9 cellular contexts compared by ENCODE assay signal in genomic region chr2:24021122-24021998, GRCh38. TPM values are rescaled to one million over a fixed set of nuclear protein-coding genes. Genes with fewer than 3 reads are reported as not detected.
DNase-seq lines count a peak whose midpoint lies in the region; ATAC-seq and TF ChIP-seq lines count a peak whose summit lies in the region.
"Had no signal": no experiment of that assay in that cellular context is flagged by ENCODE, and none has a peak within 500 bp of the region (broad histone marks: within the 10 kb centered on the region; RNA-seq: fewer than 3 reads in every experiment).

No MANE protein-coding gene starts in this region.

- H3K9me3 ChIP-seq in BE2C (no peaks in the 10 kb centered on the region), H9 (ENCODE audit: control insufficient read depth, low read depth, low read length) (no peaks in the 10 kb centered on the region), left lung (no peaks in the 10 kb centered on the region)
- H3K9me3 ChIP-seq: SJSA1 had no signal

- no peak overlapping the region for H2BK5ac ChIP-seq in H9 (ENCODE audit: insufficient read length, low read length)

- H3K27me3 Mint-ChIP-seq in H9 (ENCODE audit: low read depth): no peaks in the 10 kb centered on the region
- no peaks in the 10 kb centered on the region for H3K27me3 Mint-ChIP-seq in activated CD4-positive, alpha-beta T cell treated with anti-CD3 and anti-CD28 coated beads, Interleukin-2, amount 10 ng/mL, durations not matched to agents 7 days and 5 days

- H3K56ac ChIP-seq in H9 (ENCODE audit: insufficient read length, low read depth, low read length): no peak overlapping the region

- H3K14ac ChIP-seq in H9 (ENCODE audit: insufficient read depth, low read length): no peak overlapping the region

- WGBS in H9 (ENCODE audit: extremely low coverage, insufficient read length, low lambda C conversion rate): no CpG with 5 or more reads among the region's 19 CpGs

- H3K9me3 Mint-ChIP-seq in H9: 0 out of 5 replicates have a peak, but pooled peaks cover 0 to 3% of the 10 kb centered on the region in 2 experiments
- H3K9me3 Mint-ChIP-seq in activated CD4-positive, alpha-beta T cell treated with anti-CD3 and anti-CD28 coated beads, Interleukin-2, amount 10 ng/mL, durations not matched to agents 7 days and 5 days: no peaks in the 10 kb centered on the region

- peaks cover 25% of the 10 kb centered on the region for H3K36me3 ChIP-seq in BE2C
- H3K36me3 ChIP-seq in left lung: peaks cover 0 to 33% of the 10 kb centered on the region in 2 donors

- no peaks in the 10 kb centered on the region for H3K27me3 ChIP-seq in BE2C
- no peaks in the 10 kb centered on the region for H3K27me3 ChIP-seq in H9 (ENCODE audit: insufficient read depth, low read length)
- no peaks in the 10 kb centered on the region for H3K27me3 ChIP-seq in left lung
- H3K27me3 ChIP-seq: SJSA1 had no signal

- H3K18ac ChIP-seq in H9 (ENCODE audit: insufficient read length, low read depth, low read length): no peak overlapping the region

- no peak overlapping the region for H3K23ac ChIP-seq in H9 (ENCODE audit: insufficient read length, low read depth, low read length)

- no peak overlapping the region for H2BK120ac ChIP-seq in H9 (ENCODE audit: low read depth, low read length, poor library complexity, severe bottlenecking)

- H2BK20ac ChIP-seq in H9 (ENCODE audit: low read depth, low read length, poor library complexity, severe bottlenecking): no peak overlapping the region

- no peaks in the 10 kb centered on the region for H3K79me1 ChIP-seq in H9 (ENCODE audit: insufficient read depth, low read depth, low read length, poor library complexity, severe bottlenecking)

- ATAC-seq in left lung: peak; percentile 47
- ATAC-seq in GM19467 (IDR thresholded peaks at IDR 0.05; ENCODE audit: unreplicated experiment): no peak
- no peak for ATAC-seq in GM19023 (IDR thresholded peaks at IDR 0.05; ENCODE audit: unreplicated experiment)
- no peak for ATAC-seq in HG02642 (IDR thresholded peaks at IDR 0.05; ENCODE audit: poor library complexity, unreplicated experiment)

- H3K9ac ChIP-seq in H9 (ENCODE audit: extremely low read depth, insufficient read length, low read length): no peak overlapping the region

- no peak overlapping the region for H4K5ac ChIP-seq in H9 (ENCODE audit: insufficient read length, low read depth, low read length)

- DNase-seq in BE2C (peak; percentile 60), H9 (peak; percentile 85), left lung (no peak), putamen (ENCODE audit: low spot score) (no peak)
- peak; percentile 21 for DNase-seq in activated CD4-positive, alpha-beta T cell treated with anti-CD3 and anti-CD28 coated beads, Interleukin-2, amount 10 ng/mL, durations not matched to agents 7 days and 5 days

- CTCF ChIA-PET in activated CD4-positive, alpha-beta T cell treated with anti-CD3 and anti-CD28 coated beads, Interleukin-2, amount 10 ng/mL, durations not matched to agents 7 days and 5 days (lab: Charles Lee): interaction anchor here (0.6 to 1.3 kb wide), 4 partner anchors 10 to 576 kb away, joined by 3 to 4 read pairs (median 4); partner anchors contain the start of gene ATAD2B

- H3K27ac Mint-ChIP-seq in H9: peak overlapping the region in 2 of 3 experiments; percentile 64 to 78; a peak in 5 of 7 replicates
- H3K27ac Mint-ChIP-seq in activated CD4-positive, alpha-beta T cell treated with anti-CD3 and anti-CD28 coated beads, Interleukin-2, amount 10 ng/mL, durations not matched to agents 7 days and 5 days: peak overlapping the region; percentile 9

- H3K4me2 ChIP-seq in H9 (ENCODE audit: insufficient read depth, insufficient read length, low read length): no peak overlapping the region

- TF ChIP-seq CTCF in BE2C (IDR thresholded peaks at IDR 0.05; ENCODE audit: low read depth, low read length): peak; percentile 63
- TF ChIP-seq CTCF in H9 (conservative IDR thresholded peaks at IDR 0.05): peak; percentile 81
- peak in 1 of 2 donors; percentile 23 for TF ChIP-seq CTCF in left lung (IDR thresholded peaks at IDR 0.05)

- H3K36me3 Mint-ChIP-seq in H9 (ENCODE audit: insufficient read depth in 1 of 3, low read depth in 3 of 3): peaks cover 27 to 33% (median 29%) of the 10 kb centered on the region in 3 experiments
- peaks cover 2% of the 10 kb centered on the region for H3K36me3 Mint-ChIP-seq in activated CD4-positive, alpha-beta T cell treated with anti-CD3 and anti-CD28 coated beads, Interleukin-2, amount 10 ng/mL, durations not matched to agents 7 days and 5 days (ENCODE audit: low read depth)

- no peak overlapping the region for H3K4me3 Mint-ChIP-seq in H9
- no peak overlapping the region for H3K4me3 Mint-ChIP-seq in activated CD4-positive, alpha-beta T cell treated with anti-CD3 and anti-CD28 coated beads, Interleukin-2, amount 10 ng/mL, durations not matched to agents 7 days and 5 days

- peaks cover 2% of the 10 kb centered on the region for H3K23me2 ChIP-seq in H9 (ENCODE audit: insufficient read length, low read depth, low read length, poor library complexity, severe bottlenecking)

- H4K20me1 ChIP-seq in H9 (ENCODE audit: control insufficient read depth, insufficient read depth, insufficient read length): no peaks in the 10 kb centered on the region

- no peak overlapping the region for H2BK15ac ChIP-seq in H9 (ENCODE audit: low read depth, low read length)

- H3T11ph ChIP-seq in H9 (ENCODE audit: low read length): no peak overlapping the region

- H2BK12ac ChIP-seq in H9 (ENCODE audit: insufficient read length, low read depth, low read length): no peak overlapping the region

- no peaks in the 10 kb centered on the region for H3K4me1 ChIP-seq in BE2C
- peaks cover 13% of the 10 kb centered on the region; the same call in 1 of the 2 replicates for H3K4me1 ChIP-seq in H9 (ENCODE audit: insufficient read depth, low read length)
- no peaks in the 10 kb centered on the region for H3K4me1 ChIP-seq in left lung

- H3K4ac ChIP-seq in H9 (ENCODE audit: low read depth, low read length): no peak overlapping the region

- H3K27ac ChIP-seq in H9 (ENCODE audit: insufficient read length, low read depth, low read length): no peak overlapping the region
- no peak overlapping the region for H3K27ac ChIP-seq in left lung
- H3K27ac ChIP-seq: SJSA1 had no signal

- no peak overlapping the region for H4K91ac ChIP-seq in H9 (ENCODE audit: insufficient read length, low read depth, low read length)

- H3K4me3 ChIP-seq in BE2C (ENCODE audit: low read depth, low read length): no peak overlapping the region
- H3K4me3 ChIP-seq in left lung: no peak overlapping the region
- H3K4me3 ChIP-seq: SJSA1 had no signal

- no peak overlapping the region for H2AFZ ChIP-seq in H9 (ENCODE audit: low read length)

- no peak overlapping the region for H2AK5ac ChIP-seq in H9 (ENCODE audit: insufficient read length, low read length)

- peaks cover 43 to 45% of the 10 kb centered on the region in 2 experiments for H3K4me1 Mint-ChIP-seq in H9
- H3K4me1 Mint-ChIP-seq in activated CD4-positive, alpha-beta T cell treated with anti-CD3 and anti-CD28 coated beads, Interleukin-2, amount 10 ng/mL, durations not matched to agents 7 days and 5 days: no peaks in the 10 kb centered on the region

- H4K8ac ChIP-seq in H9 (replicated peaks; ENCODE audit: insufficient read length, low read depth, low read length): no peak overlapping the region

- POLR2A ChIA-PET in activated CD4-positive, alpha-beta T cell treated with anti-CD3 and anti-CD28 coated beads, Interleukin-2, amount 10 ng/mL, durations not matched to agents 7 days and 5 days (lab: Charles Lee): no interaction called here

- no peaks in the 10 kb centered on the region; the same call in 1 of the 2 replicates for H3K79me2 ChIP-seq in H9 (ENCODE audit: insufficient read depth, low read length)

- intact Hi-C loops in left lung (cut with DNase I): no loop called here

RNA-seq across cellular contexts. Expression of gene MFSD2B, which starts 11.5 kb away (rescaled TPM):
- 4.2 TPM for polyA plus RNA-seq in BE2C (2012; ENCODE audit: insufficient read depth, insufficient read length, low read depth)
- 0.42 and 1.3 TPM in 2 replicates for total RNA-seq in H9 (2021)
- not detected for total RNA-seq in activated CD4-positive, alpha-beta T cell treated with anti-CD3 and anti-CD28 coated beads, Interleukin-2, amount 10 ng/mL, durations not matched to agents 7 days and 5 days
- total RNA-seq in left lung: under 1 TPM; 0.26 to 0.31 TPM
- total RNA-seq: SJSA1 had no signal

RNA-seq across cellular contexts. Expression of gene WDCP, which starts 25.8 kb away (rescaled TPM):
- 11.6 TPM for polyA plus RNA-seq in BE2C (2012; ENCODE audit: insufficient read depth, insufficient read length, low read depth)
- total RNA-seq in H9 (2021) (36.9 and 40.0 TPM in 2 replicates), left lung (10 to 100 TPM; 10.3 to 12.8 TPM)
- total RNA-seq in activated CD4-positive, alpha-beta T cell treated with anti-CD3 and anti-CD28 coated beads, Interleukin-2, amount 10 ng/mL, durations not matched to agents 7 days and 5 days: 10 to 100 TPM; 16.3 to 21.8 TPM

RNA-seq across cellular contexts. Expression of gene FKBP1B, which starts 28.2 kb away (rescaled TPM):
- polyA plus RNA-seq in BE2C (2012; ENCODE audit: insufficient read depth, insufficient read length, low read depth): 11.0 TPM
- 59.7 and 61.6 TPM in 2 replicates for total RNA-seq in H9 (2021)
- 1 to 10 TPM; 1.0 to 1.9 TPM for total RNA-seq in activated CD4-positive, alpha-beta T cell treated with anti-CD3 and anti-CD28 coated beads, Interleukin-2, amount 10 ng/mL, durations not matched to agents 7 days and 5 days
- 10 to 100 TPM in 1 of 2 donors, 1 to 10 TPM in 1; 9.6 to 18.7 TPM for total RNA-seq in left lung

RNA-seq across cellular contexts. Expression of gene SF3B6, which starts 54.8 kb away (rescaled TPM):
- 249 TPM for polyA plus RNA-seq in BE2C (2012; ENCODE audit: insufficient read depth, insufficient read length, low read depth)
- total RNA-seq in H9 (2021) (130 and 132 TPM in 2 replicates), left lung (10 to 100 TPM; 69.0 to 70.0 TPM)
- 10 to 100 TPM; 82.3 to 88.5 TPM for total RNA-seq in activated CD4-positive, alpha-beta T cell treated with anti-CD3 and anti-CD28 coated beads, Interleukin-2, amount 10 ng/mL, durations not matched to agents 7 days and 5 days

Comparison
In these comparisons a context has a peak if more than half of its experiments do, and no peak if none do; other contexts are left out.
1. DNase-seq: peak in BE2C (single experiment), H9 (single experiment) and activated CD4-positive, alpha-beta T cell treated with anti-CD3 and anti-CD28 coated beads, Interleukin-2, amount 10 ng/mL, durations not matched to agents 7 days and 5 days (single experiment); none in left lung (0 of 2) and putamen (single experiment).